ENCODE assay signal across 10 cellular contexts in genomic region chr12:64180951-64181350, GRCh38. TPM values are rescaled to one million over a fixed set of nuclear protein-coding genes. Genes with fewer than 3 reads are reported as not detected.
DNase-seq lines count a peak whose midpoint lies in the region; ATAC-seq and TF ChIP-seq lines count a peak whose summit lies in the region.
"Had no signal": no experiment of that assay in that cellular context is flagged by ENCODE, and none has a peak within 500 bp of the region (broad histone marks: within the 10 kb centered on the region; RNA-seq: fewer than 3 reads in every experiment).

No MANE protein-coding gene starts in this region.

- no peak overlapping the region for H3K27ac ChIP-seq in Karpas-422 (ENCODE audit: low read length)
- peak overlapping the region; percentile 67 to 72 for H3K27ac ChIP-seq in left lung
- peak overlapping the region; percentile 38 for H3K27ac ChIP-seq in upper lobe of right lung
- H3K27ac ChIP-seq: neutrophil had no signal

- H3K4me2 ChIP-seq in Karpas-422 (ENCODE audit: low read depth, low read length, poor library complexity, severe bottlenecking), result no peak overlapping the region

- H3K9me2 ChIP-seq in Karpas-422 (replicated peaks; ENCODE audit: insufficient read depth, low read length), result no peaks in the 10 kb centered on the region

- H3K27me3 ChIP-seq in Karpas-422 (ENCODE audit: low read length) (no peaks in the 10 kb centered on the region), left lung (no peaks in the 10 kb centered on the region), upper lobe of right lung (no peaks in the 10 kb centered on the region)
- H3K27me3 ChIP-seq: gastrocnemius medialis, neutrophil had no signal

- ATAC-seq in left lung (peak; percentile 41), upper lobe of right lung (peak; percentile 38), HG03025 (IDR thresholded peaks at IDR 0.05; ENCODE audit: low FRiP score, unreplicated experiment) (no peak)

- H3K9ac ChIP-seq in Karpas-422 (ENCODE audit: low read length), result no peak overlapping the region

- no peaks in the 10 kb centered on the region for H3K9me3 ChIP-seq in Karpas-422 (ENCODE audit: low read length)
- H3K9me3 ChIP-seq in left lung, result no peaks in the 10 kb centered on the region
- H3K9me3 ChIP-seq in upper lobe of right lung, result no peaks in the 10 kb centered on the region
- H3K9me3 ChIP-seq: gastrocnemius medialis, neutrophil had no signal

- no peaks in the 10 kb centered on the region for H4K20me1 ChIP-seq in Karpas-422 (ENCODE audit: insufficient read depth, low read depth, low read length)

- H3K36me3 ChIP-seq in Karpas-422 (ENCODE audit: insufficient read depth, low read length) (no peaks in the 10 kb centered on the region), left lung (no peaks in the 10 kb centered on the region), upper lobe of right lung (no peaks in the 10 kb centered on the region)
- H3K36me3 ChIP-seq: gastrocnemius medialis, neutrophil had no signal

- H3K4me1 ChIP-seq in Karpas-422 (ENCODE audit: low read length) (no peaks in the 10 kb centered on the region), left lung (no peaks in the 10 kb centered on the region), upper lobe of right lung (peaks cover 16% of the 10 kb centered on the region)

- intact Hi-C loops in left lung (cut with DNase I), result loop anchor here in 1 of 2 donors (2.0 kb wide), 1 partner anchor 338 kb away; no protein-coding TSS in a partner anchor
- intact Hi-C loops in upper lobe of right lung (cut with DNase I), result loop anchor here (10.0 kb wide), 2 partner anchors 64 to 336 kb away; partner anchors contain the start of gene SRGAP1

- H3K4me3 ChIP-seq in Karpas-422 (ENCODE audit: low read length) (no peak overlapping the region), choroid plexus epithelial cell (ENCODE audit: low read depth, low read length) (no peak overlapping the region), left lung (no peak overlapping the region), upper lobe of right lung (peak overlapping the region; percentile 14)
- H3K4me3 ChIP-seq: gastrocnemius medialis had no signal

- DNase-seq in Karpas-422 (peak; percentile 34), choroid plexus epithelial cell (ENCODE audit: low read depth) (peak; percentile 61), left lung (no peak), upper lobe of right lung (no peak), SK-N-DZ (ENCODE audit: low spot score) (no peak), NCI-H1694 treated with DMSO at 0.1 percent for 48 hours (lab: John Stamatoyannopoulos, UW) (no peak)
- DNase-seq: activated T-cell treated with anti-CD3 and anti-CD28 coated beads, Interleukin-2, amount 50 U/mL, for 72 hours had no signal

- TF ChIP-seq CTCF in choroid plexus epithelial cell (conservative IDR thresholded peaks at IDR 0.05; ENCODE audit: low read depth, low read length), result no peak
- TF ChIP-seq CTCF in left lung (IDR thresholded peaks at IDR 0.05), result no peak
- no peak for TF ChIP-seq CTCF in upper lobe of right lung (IDR thresholded peaks at IDR 0.05)

- H2AFZ ChIP-seq in Karpas-422 (ENCODE audit: low read length), result no peak overlapping the region

- no peaks in the 10 kb centered on the region for H3K79me2 ChIP-seq in Karpas-422 (ENCODE audit: low read length)

RNA-seq across cellular contexts. Expression of gene KICS2, which starts 41.1 kb away (rescaled TPM):
- total RNA-seq in Karpas-422 (2014; rRNA removed; shearing (Covaris generic); ENCODE audit: low replicate concordance), result 13.0 and 30.7 TPM in 2 replicates
- total RNA-seq in left lung (1 to 10 TPM; 3.7 to 7.8 TPM), upper lobe of right lung (5.4 TPM)
- polyA plus RNA-seq in SK-N-DZ (2014; cell fraction: cytosol; rRNA removed), result 3.7 and 5.4 TPM in 2 replicates
- 2.8 and 6.0 TPM in 2 replicates for polyA plus RNA-seq in SK-N-DZ (2014; cell fraction: nucleus; rRNA removed)

Comparison
In these comparisons a context has a peak if more than half of its experiments do, and no peak if none do; other contexts are left out.
1. DNase-seq: peak in Karpas-422 (single experiment) and choroid plexus epithelial cell (single experiment); none in left lung (0 of 2), upper lobe of right lung (single experiment), SK-N-DZ (single experiment) and NCI-H1694 treated with DMSO at 0.1 percent for 48 hours (single experiment).